23 cellular contexts compared by ENCODE assay signal in the genomic region with DNA sequence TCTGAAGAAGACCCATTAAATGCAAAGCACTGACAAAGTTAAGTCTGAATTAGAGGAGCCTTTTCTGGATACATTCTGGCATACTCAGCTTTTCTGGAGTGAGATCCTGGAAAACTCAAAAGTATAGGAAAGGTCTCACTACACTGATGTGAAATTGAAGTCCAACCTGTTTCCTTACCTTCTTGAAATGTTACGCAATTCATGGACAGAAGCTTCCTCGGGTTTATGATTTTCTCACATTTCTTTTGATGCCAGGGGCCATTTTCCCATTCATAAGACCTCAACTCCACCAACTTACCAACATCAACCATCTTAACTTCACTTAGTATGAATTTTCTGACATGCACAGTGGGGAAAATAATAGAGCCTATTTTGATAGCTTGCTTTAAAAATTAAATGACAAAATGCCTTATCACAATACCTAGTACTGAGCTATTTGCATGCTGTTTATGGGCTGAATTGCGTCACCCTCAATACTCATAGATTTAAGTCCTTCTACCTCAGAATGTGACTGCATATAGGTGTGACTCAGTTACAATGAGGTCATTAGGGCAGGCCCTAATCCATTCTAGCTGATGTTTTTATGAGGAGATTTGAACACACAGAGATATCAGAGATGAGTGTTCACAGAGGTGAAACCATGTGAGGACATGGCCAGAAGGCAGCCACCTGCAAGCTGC.
"Had no signal": no experiment of that assay in that cellular context is flagged by ENCODE, and none has a peak within 500 bp of the region (broad histone marks: within the 10 kb centered on the region; RNA-seq: fewer than 3 reads in every experiment).

No MANE protein-coding gene starts in this region.

- ATAC-seq: left ventricle myocardium superior; lower lobe of right lung; natural killer cell; stimulated activated effector memory CD8-positive, alpha-beta T cell treated with anti-CD3 and anti-CD28 coated beads, Interleukin-12 subunit alpha, Interleukin-12 subunit beta, amount 100 ng/mL, for 72 hours; stimulated activated naive CD8-positive, alpha-beta T cell treated with anti-CD3 and anti-CD28 coated beads, Interleukin-15, Interleukin-2, amounts not matched to agents 100 U/mL and 50 U/mL, for 24 hours had no signal

- H3K36me3 ChIP-seq: colonic mucosa, esophagus muscularis mucosa, lower lobe of right lung, ovary, right atrium auricular region, sigmoid colon, thoracic aorta, tibial nerve, upper lobe of left lung had no signal

- H3K4me1 ChIP-seq: colonic mucosa, esophagus muscularis mucosa, lower lobe of right lung, right atrium auricular region, sigmoid colon, tibial nerve, upper lobe of left lung had no signal

- H3K27ac ChIP-seq: colonic mucosa, esophagus muscularis mucosa, lower lobe of right lung, ovary, right atrium auricular region, sigmoid colon, thoracic aorta, tibial nerve, upper lobe of left lung had no signal

- H3K27me3 ChIP-seq: colonic mucosa, esophagus muscularis mucosa, ovary, right atrium auricular region, sigmoid colon, tibial nerve, upper lobe of left lung had no signal

- FAIRE-seq: frontal cortex, keratinocyte, urothelium cell line had no signal

- H3K9me3 ChIP-seq: colonic mucosa, esophagus muscularis mucosa, lower lobe of right lung, ovary, right atrium auricular region, sigmoid colon, thoracic aorta, tibial nerve, upper lobe of left lung had no signal

- DNase-seq: colonic mucosa; effector CD8-positive, alpha-beta T cell; endodermal cell; left ventricle myocardium superior; lower lobe of right lung; natural killer cell; occipital lobe; ovary; posterior cingulate gyrus; sigmoid colon; stimulated activated CD4-positive, alpha-beta T cell treated with anti-CD3 and anti-CD28 coated beads, Interleukin-2, amount 100 ng/mL, for 24 hours; stimulated activated CD4-positive, alpha-beta T cell treated with anti-CD3 and anti-CD28 coated beads, Interleukin-4, amount 100 ng/mL, for 24 hours; stimulated activated naive CD8-positive, alpha-beta T cell treated with anti-CD3 and anti-CD28 coated beads, Interleukin-15, Interleukin-2, amounts not matched to agents 100 U/mL and 50 U/mL, for 24 hours; substantia nigra; upper lobe of left lung had no signal

- H3K4me3 ChIP-seq: colonic mucosa, esophagus muscularis mucosa, lower lobe of right lung, ovary, right atrium auricular region, sigmoid colon, thoracic aorta, tibial nerve, upper lobe of left lung had no signal
